3 cellular contexts compared by ENCODE assay signal in the genomic region with DNA sequence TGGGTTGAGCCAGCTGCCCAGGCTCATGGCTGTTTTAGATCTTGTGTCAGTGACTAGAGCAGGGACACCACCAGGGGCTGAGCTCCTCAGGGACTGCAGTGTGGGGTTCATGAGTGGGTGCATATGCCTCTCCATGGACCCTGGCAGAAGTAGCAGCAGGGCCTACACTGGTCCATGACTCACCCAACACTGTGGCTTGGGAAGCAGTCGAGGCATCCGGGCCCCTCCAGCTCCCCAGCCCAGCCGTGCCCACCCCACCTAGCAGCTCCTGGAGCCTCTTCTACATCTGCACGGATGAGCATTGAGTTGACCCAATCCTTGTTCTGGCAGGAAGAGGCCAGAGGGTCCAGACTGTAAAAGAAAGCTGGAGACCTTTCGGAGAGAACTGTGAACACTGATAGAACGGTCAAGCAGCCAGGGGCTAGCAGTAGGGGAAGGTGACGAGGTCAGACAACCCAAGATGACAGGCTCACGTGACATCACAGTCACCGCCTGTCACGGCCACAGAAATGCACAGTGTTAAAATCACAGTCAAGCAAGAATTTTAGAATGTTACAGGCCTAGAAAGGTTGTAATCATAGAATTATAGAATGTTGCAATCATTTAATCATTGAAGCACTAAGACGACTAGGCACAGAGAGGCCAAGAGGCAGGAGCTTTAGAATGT.
TF ChIP-seq lines count a peak whose summit lies in the region.

No MANE protein-coding gene starts in this region.

TF ChIP-seq in SK-N-SH, 30 proteins besides CTCF, POLR2A, EP300 and RAD21:
- TF ChIP-seq GATA2 (CRISPR knock-in tag; IDR thresholded peaks at IDR 0.05) (no peak), FOXJ3 (CRISPR knock-in tag; IDR thresholded peaks at IDR 0.05) (no peak), TAF1 (IDR thresholded peaks at IDR 0.05; ENCODE audit: borderline replicate concordance, low read depth, low read length) (no peak), FOSL2 (IDR thresholded peaks at IDR 0.05; ENCODE audit: borderline replicate concordance, low read depth) (no peak), NRF1 (IDR thresholded peaks at IDR 0.05; ENCODE audit: low read depth, low read length) (no peak), EZH2phosphoT487 (IDR thresholded peaks at IDR 0.05; ENCODE audit: borderline replicate concordance, low read depth) (no peak), MXI1 (IDR thresholded peaks at IDR 0.05; ENCODE audit: low read depth, low read length) (no peak), FOXM1 (IDR thresholded peaks at IDR 0.05; ENCODE audit: low read depth) (no peak)
- TF ChIP-seq, protein P1, sequence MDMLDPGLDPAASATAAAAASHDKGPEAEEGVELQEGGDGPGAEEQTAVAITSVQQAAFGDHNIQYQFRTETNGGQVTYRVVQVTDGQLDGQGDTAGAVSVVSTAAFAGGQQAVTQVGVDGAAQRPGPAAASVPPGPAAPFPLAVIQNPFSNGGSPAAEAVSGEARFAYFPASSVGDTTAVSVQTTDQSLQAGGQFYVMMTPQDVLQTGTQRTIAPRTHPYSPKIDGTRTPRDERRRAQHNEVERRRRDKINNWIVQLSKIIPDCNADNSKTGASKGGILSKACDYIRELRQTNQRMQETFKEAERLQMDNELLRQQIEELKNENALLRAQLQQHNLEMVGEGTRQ (IDR thresholded peaks at IDR 0.05; ENCODE audit: borderline replicate concordance, low read depth, low read length), result no peak

TF ChIP-seq in SK-N-SH treated with all-trans-retinoic acid at 6 μM for 48 hours, 23 proteins besides CTCF, POLR2A, EP300 and RAD21:
- no peak for TF ChIP-seq ARNTL (CRISPR knock-in tag; IDR thresholded peaks at IDR 0.05; ENCODE audit: borderline replicate concordance, low read depth)
- TF ChIP-seq ZNF70 (CRISPR knock-in tag; IDR thresholded peaks at IDR 0.05), result no peak
- no peak for TF ChIP-seq ZNF565 (CRISPR knock-in tag; conservative IDR thresholded peaks at IDR 0.05; ENCODE audit: low read depth)
- no peak for TF ChIP-seq ZNF8 (CRISPR knock-in tag; IDR thresholded peaks at IDR 0.05)
- TF ChIP-seq TCF4 (CRISPR knock-in tag; IDR thresholded peaks at IDR 0.05; ENCODE audit: borderline replicate concordance), result no peak
- no peak for TF ChIP-seq TOX (CRISPR knock-in tag; IDR thresholded peaks at IDR 0.05; ENCODE audit: borderline replicate concordance)

TF ChIP-seq in HepG2, 621 proteins besides CTCF, POLR2A, EP300 and RAD21:
- TF ChIP-seq, protein P2, sequence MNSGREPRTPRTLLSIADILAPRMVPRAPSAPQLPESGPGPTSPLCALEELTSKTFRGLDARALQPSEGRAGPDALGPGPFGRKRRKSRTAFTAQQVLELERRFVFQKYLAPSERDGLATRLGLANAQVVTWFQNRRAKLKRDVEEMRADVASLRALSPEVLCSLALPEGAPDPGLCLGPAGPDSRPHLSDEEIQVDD (CRISPR knock-in tag; IDR thresholded peaks at IDR 0.05; ENCODE audit: borderline replicate concordance), result no peak
- peak; percentile 56 for TF ChIP-seq CREB1 (IDR thresholded peaks at IDR 0.05)
- TF ChIP-seq CREB1 (CRISPR knock-in tag; IDR thresholded peaks at IDR 0.05), result no peak
- no peak for TF ChIP-seq SAFB2 (CRISPR knock-in tag; IDR thresholded peaks at IDR 0.05; ENCODE audit: borderline replicate concordance, low read depth)
- no peak for TF ChIP-seq ZFP1 (CRISPR knock-in tag; IDR thresholded peaks at IDR 0.05)
- TF ChIP-seq U2AF1 (optimal IDR thresholded peaks at IDR 0.05; ENCODE audit: low read depth, low read length), result no peak
- TF ChIP-seq FOXK2 (IDR thresholded peaks at IDR 0.05), result no peak
